Comparison of ENCODE assay signal across 25 cellular contexts in the genomic region with DNA sequence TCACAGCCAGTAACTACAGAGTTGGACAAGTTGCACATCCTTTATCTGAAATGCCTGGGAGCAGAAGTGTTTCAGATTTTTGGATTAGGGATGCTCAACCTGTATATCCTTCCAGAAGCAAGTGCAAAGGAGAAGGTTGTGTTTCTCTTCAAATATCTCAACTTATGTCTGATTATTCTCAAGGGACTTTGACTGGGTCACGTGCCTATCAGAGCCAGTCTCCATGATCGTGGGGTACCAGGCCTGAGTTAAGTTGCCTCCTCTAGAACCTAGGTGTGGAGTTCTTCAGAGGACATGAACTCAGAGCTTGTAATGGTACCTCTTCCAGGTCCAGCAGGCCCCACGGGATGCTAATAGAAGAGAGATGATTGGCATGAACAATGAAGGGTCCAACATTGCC. TPM values are rescaled to one million over a fixed set of nuclear protein-coding genes. Genes with fewer than 3 reads are reported as not detected.
A peak's percentile ranks its signal among the peaks of the same experiment; 100 is the strongest.
DNase-seq lines count a peak whose midpoint lies in the region; ATAC-seq and TF ChIP-seq lines count a peak whose summit lies in the region.
"Had no signal": no experiment of that assay in that cellular context is flagged by ENCODE, and none has a peak within 500 bp of the region (broad histone marks: within the 10 kb centered on the region; RNA-seq: fewer than 3 reads in every experiment).

No MANE protein-coding gene starts in this region.

- no peaks in the 10 kb centered on the region for H3K79me1 ChIP-seq in neuronal stem cell (ENCODE audit: low read depth, low read length)

- no peak overlapping the region for H3K4me3 ChIP-seq in neuronal stem cell (ENCODE audit: low read length in 2 of 2)
- H3K4me3 ChIP-seq: PC-9, SJSA1 had no signal

- no peaks in the 10 kb centered on the region for H3K36me3 ChIP-seq in neuronal stem cell (replicated peaks in 1 of 2; ENCODE audit: control insufficient read depth in 2 of 2, insufficient read depth in 2 of 2, low read length in 2 of 2)
- H3K36me3 ChIP-seq: SJSA1 had no signal

- H2BK12ac ChIP-seq in neuronal stem cell (ENCODE audit: low read length) = no peak overlapping the region

- no peak overlapping the region for H2BK120ac ChIP-seq in neuronal stem cell (ENCODE audit: low read depth, low read length)

- H3K14ac ChIP-seq in neuronal stem cell (ENCODE audit: low read length) = no peak overlapping the region

- H4K8ac ChIP-seq in neuronal stem cell (ENCODE audit: low read depth, low read length) = no peak overlapping the region

- no peaks in the 10 kb centered on the region for H3K9me3 Mint-ChIP-seq in activated naive CD8-positive, alpha-beta T cell treated with anti-CD3 and anti-CD28 coated beads, Interleukin-2, amount 50 U/mL, for 24 hours
- H3K9me3 Mint-ChIP-seq in activated naive CD8-positive, alpha-beta T cell treated with anti-CD3 and anti-CD28 coated beads for 36 hours = no peaks in the 10 kb centered on the region
- H3K9me3 Mint-ChIP-seq in memory B cell (no peaks in the 10 kb centered on the region), nephron progenitor cell (no peaks in the 10 kb centered on the region)
- H3K9me3 Mint-ChIP-seq: CD4-positive, alpha-beta T cell had no signal

- H2AK5ac ChIP-seq in neuronal stem cell (ENCODE audit: low read depth, low read length) = no peak overlapping the region

- H3K27me3 ChIP-seq in neuronal stem cell (ENCODE audit: control insufficient read depth in 3 of 3, insufficient read depth in 3 of 3, low read depth in 1 of 3, low read length in 3 of 3) = no peaks in the 10 kb centered on the region
- H3K27me3 ChIP-seq: SJSA1 had no signal

- no peak overlapping the region for H4K91ac ChIP-seq in neuronal stem cell (ENCODE audit: low read depth, low read length, poor library complexity)

- no peak overlapping the region for H2AFZ ChIP-seq in neuronal stem cell (ENCODE audit: low read length)
- H2AFZ ChIP-seq: PC-9 had no signal

- H3K9ac ChIP-seq in neuronal stem cell (ENCODE audit: low read depth, low read length, poor library complexity) = no peak overlapping the region

- H3K27ac Mint-ChIP-seq in activated naive CD8-positive, alpha-beta T cell treated with anti-CD3 and anti-CD28 coated beads, Interleukin-2, amount 50 U/mL, for 24 hours = peak overlapping the region; percentile 20
- H3K27ac Mint-ChIP-seq in activated naive CD8-positive, alpha-beta T cell treated with anti-CD3 and anti-CD28 coated beads for 36 hours = no peak overlapping the region
- H3K27ac Mint-ChIP-seq in T-helper 17 cell = peak overlapping the region; percentile 37
- H3K27ac Mint-ChIP-seq in memory B cell = peak overlapping the region; percentile 98
- no peak overlapping the region for H3K27ac Mint-ChIP-seq in nephron progenitor cell
- H3K27ac Mint-ChIP-seq: CD4-positive, alpha-beta T cell had no signal

- no peak for DNase-seq in activated naive CD8-positive, alpha-beta T cell treated with anti-CD3 and anti-CD28 coated beads, Interleukin-2, amount 50 U/mL, for 24 hours
- no peak for DNase-seq in activated naive CD8-positive, alpha-beta T cell treated with anti-CD3 and anti-CD28 coated beads for 36 hours
- no peak for DNase-seq in T-helper 17 cell
- no peak for DNase-seq in memory B cell (ENCODE audit: low spot score in 2 of 2)
- no peak for DNase-seq in D341Med (ENCODE audit: low spot score)
- no peak for DNase-seq in nephron progenitor cell
- no peak for DNase-seq in neuronal stem cell (ENCODE audit: low spot score)
- DNase-seq: 8988T; ACHN; CD4-positive, alpha-beta T cell; EL; GDM1; Kasumi-1; MV-4-11; NCI-H1105; NCI-H146; NCI-H1930; NCI-H446 treated with DMSO at 0.1 percent for 48 hours; NCI-H526; NCI-H82; NK-92 treated with Interleukin-12 subunit alpha and Interleukin-12 subunit beta, amount 100 ng/mL, for 24 hours; PC-9 had no signal

- H3K4me1 ChIP-seq in neuronal stem cell (ENCODE audit: control insufficient read depth in 2 of 2, insufficient read depth in 1 of 2, low read depth in 1 of 2, low read length in 2 of 2) = peaks cover 0 to 8% of the 10 kb centered on the region in 2 donors
- H3K4me1 ChIP-seq: SJSA1 had no signal

- H3K4me1 Mint-ChIP-seq in activated naive CD8-positive, alpha-beta T cell treated with anti-CD3 and anti-CD28 coated beads, Interleukin-2, amount 50 U/mL, for 24 hours = peaks cover 63% of the 10 kb centered on the region
- H3K4me1 Mint-ChIP-seq in activated naive CD8-positive, alpha-beta T cell treated with anti-CD3 and anti-CD28 coated beads for 36 hours = peaks cover 59% of the 10 kb centered on the region
- H3K4me1 Mint-ChIP-seq in T-helper 17 cell (peaks cover 51% of the 10 kb centered on the region), memory B cell (peaks cover 70% of the 10 kb centered on the region), nephron progenitor cell (peaks cover 28% of the 10 kb centered on the region)

- no peak for ATAC-seq in activated naive CD8-positive, alpha-beta T cell treated with anti-CD3 and anti-CD28 coated beads, Interleukin-2, amount 50 U/mL, for 24 hours
- ATAC-seq in T-helper 17 cell (no peak), memory B cell (ENCODE audit: low read depth) (no peak), GM18868 (IDR thresholded peaks at IDR 0.05; ENCODE audit: unreplicated experiment) (no peak)
- ATAC-seq: Right ventricle myocardium inferior had no signal

- H3K36me3 Mint-ChIP-seq in activated naive CD8-positive, alpha-beta T cell treated with anti-CD3 and anti-CD28 coated beads, Interleukin-2, amount 50 U/mL, for 24 hours (ENCODE audit: low read depth) = peaks cover 70% of the 10 kb centered on the region
- peaks cover 60% of the 10 kb centered on the region for H3K36me3 Mint-ChIP-seq in activated naive CD8-positive, alpha-beta T cell treated with anti-CD3 and anti-CD28 coated beads for 36 hours
- H3K36me3 Mint-ChIP-seq in T-helper 17 cell (ENCODE audit: low read depth) (peaks cover 2% of the 10 kb centered on the region), memory B cell (peaks cover 23% of the 10 kb centered on the region), nephron progenitor cell (ENCODE audit: low read depth) (no peaks in the 10 kb centered on the region)

- H3K18ac ChIP-seq in neuronal stem cell (ENCODE audit: low read length) = no peak overlapping the region

- TF ChIP-seq CTCF in nephron progenitor cell (IDR thresholded peaks at IDR 0.05) = no peak

- no CpG with 5 or more reads among the region's 3 CpGs for WGBS in neuronal stem cell (ENCODE audit: extremely low coverage in 2 of 2, insufficient read length in 2 of 2, insufficient replicate concordance in 1 of 2), 2 donors

- H3K4ac ChIP-seq in neuronal stem cell (ENCODE audit: low read length) = no peak overlapping the region

- H3K27ac ChIP-seq in neuronal stem cell (replicated peaks; ENCODE audit: low read length) = no peak overlapping the region
- H3K27ac ChIP-seq: PC-9, SJSA1 had no signal

- no peak overlapping the region for H3K4me3 Mint-ChIP-seq in activated naive CD8-positive, alpha-beta T cell treated with anti-CD3 and anti-CD28 coated beads, Interleukin-2, amount 50 U/mL, for 24 hours
- no peak overlapping the region for H3K4me3 Mint-ChIP-seq in activated naive CD8-positive, alpha-beta T cell treated with anti-CD3 and anti-CD28 coated beads for 36 hours
- H3K4me3 Mint-ChIP-seq in T-helper 17 cell = no peak overlapping the region
- peak overlapping the region; percentile 34 for H3K4me3 Mint-ChIP-seq in memory B cell
- H3K4me3 Mint-ChIP-seq in nephron progenitor cell = no peak overlapping the region
- H3K4me3 Mint-ChIP-seq: CD4-positive, alpha-beta T cell had no signal

- no peaks in the 10 kb centered on the region for H3K27me3 Mint-ChIP-seq in activated naive CD8-positive, alpha-beta T cell treated with anti-CD3 and anti-CD28 coated beads, Interleukin-2, amount 50 U/mL, for 24 hours
- H3K27me3 Mint-ChIP-seq in activated naive CD8-positive, alpha-beta T cell treated with anti-CD3 and anti-CD28 coated beads for 36 hours = no peaks in the 10 kb centered on the region
- H3K27me3 Mint-ChIP-seq in T-helper 17 cell (no peaks in the 10 kb centered on the region), memory B cell (no peaks in the 10 kb centered on the region), nephron progenitor cell (ENCODE audit: low read depth, poor library complexity) (peaks cover 9% of the 10 kb centered on the region)
- H3K27me3 Mint-ChIP-seq: CD4-positive, alpha-beta T cell had no signal

- no peak overlapping the region for H3K4me2 ChIP-seq in neuronal stem cell (ENCODE audit: insufficient read depth, low read length, poor library complexity, severe bottlenecking)
- H3K4me2 ChIP-seq: PC-9 had no signal

- H3K23ac ChIP-seq in neuronal stem cell (ENCODE audit: low read depth, low read length, poor library complexity) = no peak overlapping the region

- H2BK5ac ChIP-seq in neuronal stem cell (ENCODE audit: low read length) = no peak overlapping the region

- no peak overlapping the region for H2BK15ac ChIP-seq in neuronal stem cell (ENCODE audit: low read length)

- H3K9me3 ChIP-seq in T-helper 17 cell (ENCODE audit: control insufficient read depth, low read length, poor library complexity, severe bottlenecking) = no peaks in the 10 kb centered on the region
- H3K9me3 ChIP-seq in neuronal stem cell (replicated peaks in 1 of 2; ENCODE audit: control insufficient read depth in 2 of 2, insufficient read depth in 1 of 2, low read depth in 1 of 2, low read length in 2 of 2) = no peaks in the 10 kb centered on the region
- H3K9me3 ChIP-seq: SJSA1 had no signal

RNA-seq across cellular contexts. Expression of gene CD83, which starts 7.8 kb away (rescaled TPM):
- 10 to 100 TPM; 45.0 to 46.9 TPM for total RNA-seq in activated naive CD8-positive, alpha-beta T cell treated with anti-CD3 and anti-CD28 coated beads for 36 hours
- total RNA-seq in T-helper 17 cell = 10 to 100 TPM; 62.3 to 78.7 TPM
- polyA plus RNA-seq in neuronal stem cell (2013, experiment 1 of 2) = 2.3 TPM
- polyA plus RNA-seq in neuronal stem cell (2013, experiment 2 of 2) = 2.5 TPM

Comparison
In these comparisons a context has a peak if more than half of its experiments do, and no peak if none do; other contexts are left out.
1. H3K27ac Mint-ChIP-seq: peak in activated naive CD8-positive, alpha-beta T cell treated with anti-CD3 and anti-CD28 coated beads, Interleukin-2, amount 50 U/mL, for 24 hours (single experiment), T-helper 17 cell (single experiment) and memory B cell (single experiment); none in activated naive CD8-positive, alpha-beta T cell treated with anti-CD3 and anti-CD28 coated beads for 36 hours (single experiment) and nephron progenitor cell (single experiment).